Comparison of ENCODE assay signal across 8 cellular contexts in genomic region chr1:116372651-116373444, GRCh38. TPM values are rescaled to one million over a fixed set of nuclear protein-coding genes. Genes with fewer than 3 reads are reported as not detected.
DNase-seq lines count a peak whose midpoint lies in the region; ATAC-seq and TF ChIP-seq lines count a peak whose summit lies in the region.

Gene ATP1A1, plus strand, starts transcription at chr1:116373244. Its CDS starts 268 bp downstream, at chr1:116373512.

- no peaks in the 10 kb centered on the region for H3K27me3 ChIP-seq in left lung

- peaks cover 37 to 50% of the 10 kb centered on the region in 2 donors for H3K4me1 ChIP-seq in left lung

- ATAC-seq in GM19438 (IDR thresholded peaks at IDR 0.05; ENCODE audit: low read depth, unreplicated experiment) (peak; percentile 72), HG03571 (IDR thresholded peaks at IDR 0.05; ENCODE audit: unreplicated experiment) (peak; percentile 58), left lung (peak; percentile 85)

- intact Hi-C loops in left lung (cut with DNase I): no loop called here

- H3K9me3 ChIP-seq in left lung: no peaks in the 10 kb centered on the region

- peak within 1 kb of the TSS; percentile 94 to 98 for H3K27ac ChIP-seq in left lung

- H3K4me3 ChIP-seq in left lung: peak within 1 kb of the TSS; percentile 77 to 89

- H3K36me3 ChIP-seq in left lung: no peaks in the 10 kb centered on the region

- DNase-seq in CD1c-positive myeloid dendritic cell (ENCODE audit: extremely low spot score): peak; percentile 99
- peak; percentile 92 for DNase-seq in NCI-H748 treated with DMSO at 0.1 percent for 48 hours (lab: John Stamatoyannopoulos, UW)
- peak; percentile 96 to 98 for DNase-seq in activated CD4-positive, alpha-beta T cell treated with anti-CD3 and anti-CD28 coated beads, Interleukin-2, amount 50 U/mL, for 24 hours (ENCODE audit: low read depth in 1 of 2, low spot score in 1 of 2)
- peak; percentile 83 for DNase-seq in dedifferentiated amniotic fluid mesenchymal stem cell (ENCODE audit: extremely low spot score)
- DNase-seq in left lung: peak; percentile 98 to 100
- peak; percentile 99 for DNase-seq in stimulated activated CD4-positive, alpha-beta T cell treated with anti-CD3 and anti-CD28 coated beads, Interleukin-2, amount 100 ng/mL, for 4 hours (ENCODE audit: low read depth)

- no peak for TF ChIP-seq CTCF in left lung (IDR thresholded peaks at IDR 0.05)

RNA-seq across cellular contexts. Expression of gene ATP1A1, which starts in this region (rescaled TPM):
- 100 to 1,000 TPM; 686 to 731 TPM for total RNA-seq in left lung

Comparison
In these comparisons a context has a peak if more than half of its experiments do, and no peak if none do; other contexts are left out.
1. Peak in every context shown above with its lines: DNase-seq, ATAC-seq, H3K4me3 ChIP-seq and H3K27ac ChIP-seq.